ENCODE assay signal across 11 cellular contexts in the genomic region with DNA sequence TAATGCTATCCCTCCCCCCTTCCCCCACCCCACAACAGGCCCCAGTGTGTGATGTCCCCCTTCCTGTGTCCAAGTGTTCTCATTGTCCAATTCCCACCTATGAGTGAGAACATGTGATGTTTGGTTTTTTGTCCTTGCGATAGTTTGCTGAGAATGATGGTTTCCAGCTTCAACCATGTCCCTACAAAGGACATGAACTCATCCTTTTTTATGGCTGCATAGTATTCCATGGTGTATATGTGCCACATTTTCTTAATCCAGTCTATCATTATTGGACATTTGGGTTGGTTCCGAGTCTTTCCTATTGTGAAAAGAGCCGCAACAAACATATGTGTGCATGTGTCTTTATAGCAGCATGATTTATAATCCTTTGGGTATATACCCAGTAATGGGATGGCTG. TPM values are rescaled to one million over a fixed set of nuclear protein-coding genes. Genes with fewer than 3 reads are reported as not detected.
"Had no signal": no experiment of that assay in that cellular context is flagged by ENCODE, and none has a peak within 500 bp of the region (broad histone marks: within the 10 kb centered on the region; RNA-seq: fewer than 3 reads in every experiment).

No MANE protein-coding gene starts in this region.

RNA-seq across cellular contexts. Expression of a gene that starts 40.3 kb away (rescaled TPM):
- total RNA-seq: activated B cell treated with CpG ODN at 0.5 μM for 24 hours; activated CD4-positive, alpha-beta memory T cell treated with anti-CD3 and anti-CD28 coated beads, Interleukin-2, amount 10 ng/mL, durations not matched to agents 7 days and 5 days; activated CD4-positive, alpha-beta T cell treated with anti-CD3 and anti-CD28 coated beads for 36 hours; activated CD4-positive, alpha-beta T cell treated with anti-CD3 and anti-CD28 coated beads, Interleukin-2, amount 10 ng/mL, durations not matched to agents 7 days and 5 days; activated CD8-positive, alpha-beta memory T cell treated with anti-CD3 and anti-CD28 coated beads for 36 hours; activated CD8-positive, alpha-beta memory T cell treated with anti-CD3 and anti-CD28 coated beads, Interleukin-2, amount 10 ng/mL, durations not matched to agents 7 days and 5 days; activated CD8-positive, alpha-beta T cell treated with anti-CD3 and anti-CD28 coated beads for 36 hours; activated CD8-positive, alpha-beta T cell treated with anti-CD3 and anti-CD28 coated beads, Interleukin-2, amount 10 ng/mL, durations not matched to agents 7 days and 5 days; T-helper 1 cell treated with Interleukin-12 subunit alpha and Interleukin-12 subunit beta and Interleukin-4 antibody, amounts not matched to agents 30 ng/mL and 1 ng/mL, for 36 hours; T-helper 17 cell; T-helper 2 cell treated with Interferon-gamma antibody and Interleukin-4, amounts not matched to agents 100 ng/mL and 5 ng/mL, for 36 hours had no signal
